Comparison of ENCODE assay signal across 8 cellular contexts in genomic region chr3:35908366-35909232, GRCh38.
DNase-seq lines count a peak whose midpoint lies in the region; ATAC-seq and TF ChIP-seq lines count a peak whose summit lies in the region.

No MANE protein-coding gene starts in this region.

- H2AK9ac ChIP-seq in IMR-90 (replicated peaks; ENCODE audit: low read depth, low read length, poor library complexity) = no peak overlapping the region

- BruUV-seq in IMR-90 (replicated peaks; lab: Mats Ljungman, UMichigan) = no TSS peak

- H2BK120ac ChIP-seq in IMR-90 (ENCODE audit: low read depth, low read length) = no peak overlapping the region

- in situ Hi-C loops in IMR-90 (cut with MboI; ENCODE audit: low sequenced_read_pairs) = no loop called here

- H3K4me1 Mint-ChIP-seq in activated naive CD8-positive, alpha-beta T cell treated with anti-CD3 and anti-CD28 coated beads, Interleukin-2, amount 50 U/mL, for 24 hours = no peaks in the 10 kb centered on the region

- H3K27ac Mint-ChIP-seq in activated naive CD8-positive, alpha-beta T cell treated with anti-CD3 and anti-CD28 coated beads, Interleukin-2, amount 50 U/mL, for 24 hours = no peak overlapping the region

- peak; percentile 61 for TF ChIP-seq CTCF in IMR-90 (conservative IDR thresholded peaks at IDR 0.05; ENCODE audit: low read depth, low read length)
- TF ChIP-seq CTCF in Peyer's patch (IDR thresholded peaks at IDR 0.05) = peak in 4 of 6 experiments; percentile 51 to 60 (median 58)
- TF ChIP-seq CTCF in retinal pigment epithelial cell (conservative IDR thresholded peaks at IDR 0.05; ENCODE audit: low read depth, low read length) = peak; percentile 81

- no peak overlapping the region for H4K91ac ChIP-seq in IMR-90 (ENCODE audit: insufficient read depth, low read depth, low read length)

- CTCF ChIA-PET in IMR-90 (lab: Yijun Ruan, JAX) = interaction anchor here (1.3 to 1.8 kb wide), 2 partner anchors 16 to 25 kb away, joined by 4 to 8 read pairs; no protein-coding TSS in a partner anchor

- H3K23ac ChIP-seq in IMR-90 (ENCODE audit: low read depth, low read length) = no peak overlapping the region

- ATAC-seq in GM21390 (IDR thresholded peaks at IDR 0.05; ENCODE audit: unreplicated experiment) = peak; percentile 89
- peak; percentile 72 for ATAC-seq in IMR-90 (ENCODE audit: low read depth)
- ATAC-seq in activated naive CD8-positive, alpha-beta T cell treated with anti-CD3 and anti-CD28 coated beads, Interleukin-2, amount 50 U/mL, for 24 hours = no peak
- ATAC-seq in left ventricle myocardium superior = peak; percentile 28

- dilution Hi-C loops in IMR-90 (cut with HindIII; ENCODE audit: low sequenced_read_pairs, unreplicated experiment) = no loop called here

- H2AK5ac ChIP-seq in IMR-90 (ENCODE audit: low read depth, low read length) = no peak overlapping the region

- H3K9me3 Mint-ChIP-seq in activated naive CD8-positive, alpha-beta T cell treated with anti-CD3 and anti-CD28 coated beads, Interleukin-2, amount 50 U/mL, for 24 hours = no peaks in the 10 kb centered on the region

- POLR2A ChIA-PET in IMR-90 (lab: Charles Lee; ENCODE audit: unreplicated experiment) = no interaction called here

- H3K27me3 Mint-ChIP-seq in activated naive CD8-positive, alpha-beta T cell treated with anti-CD3 and anti-CD28 coated beads, Interleukin-2, amount 50 U/mL, for 24 hours = no peaks in the 10 kb centered on the region

- H3K4me3 ChIP-seq in IMR-90 (ENCODE audit: insufficient read depth, low read depth, low read length) (no peak overlapping the region), Peyer's patch (no peak overlapping the region), retinal pigment epithelial cell (ENCODE audit: low read length) (no peak overlapping the region)
- H3K4me3 ChIP-seq in effector memory CD4-positive, alpha-beta T cell (ENCODE audit: insufficient read depth, low read depth, low read length, poor library complexity, severe bottlenecking) = no peak overlapping the region

- H3K36me3 ChIP-seq in IMR-90 (ENCODE audit: control insufficient read depth, insufficient read depth, low read length) = no peaks in the 10 kb centered on the region
- H3K36me3 ChIP-seq in Peyer's patch = no peaks in the 10 kb centered on the region
- H3K36me3 ChIP-seq in effector memory CD4-positive, alpha-beta T cell (ENCODE audit: control insufficient read depth, insufficient read depth, low read length) = no peaks in the 10 kb centered on the region

- no peak overlapping the region for H2BK15ac ChIP-seq in IMR-90 (ENCODE audit: low read depth, low read length)

- H3K9me3 ChIP-seq in IMR-90 (ENCODE audit: control insufficient read depth, insufficient read depth, low read length) (no peaks in the 10 kb centered on the region), Peyer's patch (no peaks in the 10 kb centered on the region)
- H3K9me3 ChIP-seq in effector memory CD4-positive, alpha-beta T cell (ENCODE audit: control insufficient read depth, low read length) = no peaks in the 10 kb centered on the region

- H2BK20ac ChIP-seq in IMR-90 (ENCODE audit: low read depth, low read length) = no peak overlapping the region

- H4K8ac ChIP-seq in IMR-90 (ENCODE audit: low read depth in 2 of 2, low read length in 2 of 2) = no peak overlapping the region

- H3K4me2 ChIP-seq in IMR-90 (ENCODE audit: low read depth, low read length) = no peak overlapping the region

- H3K4me1 ChIP-seq in IMR-90 (ENCODE audit: control insufficient read depth, insufficient read depth, low read length) = no peaks in the 10 kb centered on the region
- H3K4me1 ChIP-seq in Peyer's patch = no peaks in the 10 kb centered on the region
- no peaks in the 10 kb centered on the region for H3K4me1 ChIP-seq in effector memory CD4-positive, alpha-beta T cell (ENCODE audit: control insufficient read depth, insufficient read depth, low read length, poor library complexity, severe bottlenecking)

- peak; percentile 88 for DNase-seq in ELF-1 (ENCODE audit: low read depth, low spot score)
- peak; percentile 70 for DNase-seq in IMR-90
- peak in 2 of 3 donors; percentile 25 to 81 for DNase-seq in Peyer's patch
- DNase-seq in activated naive CD8-positive, alpha-beta T cell treated with anti-CD3 and anti-CD28 coated beads, Interleukin-2, amount 50 U/mL, for 24 hours = peak; percentile 55
- peak; percentile 42 for DNase-seq in left ventricle myocardium superior
- peak; percentile 59 for DNase-seq in retinal pigment epithelial cell (ENCODE audit: low read depth)
- DNase-seq in effector memory CD4-positive, alpha-beta T cell = no peak

- TF ChIP-seq RAD21 in IMR-90 (IDR thresholded peaks at IDR 0.05; ENCODE audit: low read length) = peak; percentile 55

- no peak overlapping the region for H3K14ac ChIP-seq in IMR-90 (replicated peaks; ENCODE audit: low read depth, low read length)

- no peaks in the 10 kb centered on the region for H3K9me1 ChIP-seq in IMR-90 (ENCODE audit: insufficient read depth, low read length)

- TF ChIP-seq POLR2A in IMR-90 (IDR thresholded peaks at IDR 0.05; ENCODE audit: low read depth, low read length) (no peak), Peyer's patch (IDR thresholded peaks at IDR 0.05) (no peak)

- H3K4ac ChIP-seq in IMR-90 (ENCODE audit: low read depth, low read length) = no peak overlapping the region

- no peaks in the 10 kb centered on the region for H3K36me3 Mint-ChIP-seq in activated naive CD8-positive, alpha-beta T cell treated with anti-CD3 and anti-CD28 coated beads, Interleukin-2, amount 50 U/mL, for 24 hours (ENCODE audit: low read depth)

- H3K27me3 ChIP-seq in IMR-90 (ENCODE audit: control insufficient read depth, insufficient read depth, low read length) (no peaks in the 10 kb centered on the region), Peyer's patch (no peaks in the 10 kb centered on the region)
- H3K27me3 ChIP-seq in effector memory CD4-positive, alpha-beta T cell (replicated peaks; ENCODE audit: control insufficient read depth, insufficient read depth, low read length, poor library complexity, severe bottlenecking) = no peaks in the 10 kb centered on the region

- no peak overlapping the region for H3K18ac ChIP-seq in IMR-90 (ENCODE audit: low read depth, low read length)

- no peak overlapping the region for H2BK5ac ChIP-seq in IMR-90 (ENCODE audit: low read depth, low read length, poor library complexity, severe bottlenecking)

- H3K4me3 Mint-ChIP-seq in activated naive CD8-positive, alpha-beta T cell treated with anti-CD3 and anti-CD28 coated beads, Interleukin-2, amount 50 U/mL, for 24 hours = no peak overlapping the region

- no peak overlapping the region for H3K56ac ChIP-seq in IMR-90 (ENCODE audit: extremely low read depth, insufficient read depth, low read length)

- H3K27ac ChIP-seq in IMR-90 (ENCODE audit: insufficient read depth, low read length) (no peak overlapping the region), Peyer's patch (no peak overlapping the region)
- H3K27ac ChIP-seq in effector memory CD4-positive, alpha-beta T cell (ENCODE audit: insufficient read depth, low read length, poor library complexity, severe bottlenecking) = no peak overlapping the region

- WGBS in IMR-90 (ENCODE audit: extremely low coverage in 2 of 2, insufficient read length in 1 of 2), 2 experiments = no CpG with 5 or more reads among the region's 9 CpGs

- no peaks in the 10 kb centered on the region for H3K79me1 ChIP-seq in IMR-90 (ENCODE audit: low read depth in 1 of 2, low read length in 2 of 2)

- intact Hi-C loops in IMR-90 (cut with micrococcal nuclease) = loop anchor here (2.0 to 5.0 kb wide), 3 partner anchors 792 to 1926 kb away; no protein-coding TSS in a partner anchor
- intact Hi-C loops in left ventricle myocardium superior (cut with micrococcal nuclease) = no loop called here

- no peaks in the 10 kb centered on the region for H4K20me1 ChIP-seq in IMR-90 (ENCODE audit: insufficient read depth, low read length)

- no peak overlapping the region for H3K9ac ChIP-seq in IMR-90 (ENCODE audit: low read depth, low read length)

- H2AFZ ChIP-seq in IMR-90 (replicated peaks; ENCODE audit: low read length, poor library complexity) = no peak overlapping the region

- H4K5ac ChIP-seq in IMR-90 (ENCODE audit: low read depth, low read length) = no peak overlapping the region

TF ChIP-seq in IMR-90, 13 proteins besides CTCF, POLR2A, EP300 and RAD21:
- TF ChIP-seq SMC3 (IDR thresholded peaks at IDR 0.05; ENCODE audit: low read depth, low read length) (peak; percentile 58), MAZ (IDR thresholded peaks at IDR 0.05; ENCODE audit: borderline replicate concordance, low read depth, low read length) (no peak)

Comparison
In these comparisons a context has a peak if more than half of its experiments do, and no peak if none do; other contexts are left out.
1. DNase-seq: peak in ELF-1 (single experiment), IMR-90 (single experiment), Peyer's patch (2 of 3), activated naive CD8-positive, alpha-beta T cell treated with anti-CD3 and anti-CD28 coated beads, Interleukin-2, amount 50 U/mL, for 24 hours (single experiment), left ventricle myocardium superior (single experiment) and retinal pigment epithelial cell (single experiment); none in effector memory CD4-positive, alpha-beta T cell (0 of 3).
2. Peak in every context shown above with its lines, with median percentiles within 50 percentile points of each other: CTCF ChIP-seq.